1 cellular context compared by ENCODE assay signal in the genomic region with DNA sequence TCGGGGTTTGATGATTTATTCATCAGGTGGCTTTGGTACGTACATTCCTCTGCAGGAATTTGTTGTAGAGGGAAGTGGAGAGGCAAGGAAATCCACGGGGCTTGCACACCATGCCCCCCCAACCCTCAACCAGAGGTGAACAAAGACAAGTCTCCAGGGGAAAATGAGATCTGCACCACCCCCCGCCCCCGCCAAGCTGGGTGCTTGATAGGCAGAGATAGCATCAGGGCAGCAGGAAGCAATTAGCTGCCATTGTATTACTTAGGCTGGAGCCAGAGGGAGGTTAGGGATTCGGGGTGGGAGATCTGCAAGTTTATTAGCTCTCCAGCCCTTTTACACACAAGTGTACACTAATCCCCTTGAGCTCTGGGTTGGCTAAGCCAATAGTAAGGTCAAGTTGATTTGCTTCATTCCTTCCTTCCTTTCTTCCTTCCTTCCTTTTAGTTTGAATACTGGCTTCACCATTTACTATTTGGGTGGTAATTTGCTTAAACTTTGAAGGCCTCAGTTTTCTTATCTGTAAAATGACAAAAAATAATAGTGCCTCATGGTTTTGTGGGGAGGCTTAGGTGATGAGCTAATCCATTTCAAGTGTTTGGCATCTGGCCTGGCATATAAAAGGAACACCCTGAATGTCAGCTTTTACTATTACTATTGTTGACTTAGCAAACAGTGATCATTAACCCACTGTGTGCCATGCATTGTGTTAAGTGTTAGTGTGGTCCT.
A peak's percentile ranks its signal among the peaks of the same experiment; 100 is the strongest.
TF ChIP-seq lines count a peak whose summit lies in the region.

No MANE protein-coding gene starts in this region.

TF ChIP-seq in HEK293, 187 proteins besides CTCF, POLR2A, EP300 and RAD21 (continued from another document and continues in another):
- TF ChIP-seq, protein P1, sequence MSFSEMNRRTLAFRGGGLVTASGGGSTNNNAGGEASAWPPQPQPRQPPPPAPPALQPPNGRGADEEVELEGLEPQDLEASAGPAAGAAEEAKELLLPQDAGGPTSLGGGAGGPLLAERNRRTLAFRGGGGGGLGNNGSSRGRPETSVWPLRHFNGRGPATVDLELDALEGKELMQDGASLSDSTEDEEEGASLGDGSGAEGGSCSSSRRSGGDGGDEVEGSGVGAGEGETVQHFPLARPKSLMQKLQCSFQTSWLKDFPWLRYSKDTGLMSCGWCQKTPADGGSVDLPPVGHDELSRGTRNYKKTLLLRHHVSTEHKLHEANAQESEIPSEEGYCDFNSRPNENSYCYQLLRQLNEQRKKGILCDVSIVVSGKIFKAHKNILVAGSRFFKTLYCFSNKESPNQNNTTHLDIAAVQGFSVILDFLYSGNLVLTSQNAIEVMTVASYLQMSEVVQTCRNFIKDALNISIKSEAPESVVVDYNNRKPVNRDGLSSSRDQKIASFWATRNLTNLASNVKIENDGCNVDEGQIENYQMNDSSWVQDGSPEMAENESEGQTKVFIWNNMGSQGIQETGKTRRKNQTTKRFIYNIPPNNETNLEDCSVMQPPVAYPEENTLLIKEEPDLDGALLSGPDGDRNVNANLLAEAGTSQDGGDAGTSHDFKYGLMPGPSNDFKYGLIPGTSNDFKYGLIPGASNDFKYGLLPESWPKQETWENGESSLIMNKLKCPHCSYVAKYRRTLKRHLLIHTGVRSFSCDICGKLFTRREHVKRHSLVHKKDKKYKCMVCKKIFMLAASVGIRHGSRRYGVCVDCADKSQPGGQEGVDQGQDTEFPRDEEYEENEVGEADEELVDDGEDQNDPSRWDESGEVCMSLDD (tag by site-specific recombination; IDR thresholded peaks at IDR 0.05), result no peak
- TF ChIP-seq, protein P2, sequence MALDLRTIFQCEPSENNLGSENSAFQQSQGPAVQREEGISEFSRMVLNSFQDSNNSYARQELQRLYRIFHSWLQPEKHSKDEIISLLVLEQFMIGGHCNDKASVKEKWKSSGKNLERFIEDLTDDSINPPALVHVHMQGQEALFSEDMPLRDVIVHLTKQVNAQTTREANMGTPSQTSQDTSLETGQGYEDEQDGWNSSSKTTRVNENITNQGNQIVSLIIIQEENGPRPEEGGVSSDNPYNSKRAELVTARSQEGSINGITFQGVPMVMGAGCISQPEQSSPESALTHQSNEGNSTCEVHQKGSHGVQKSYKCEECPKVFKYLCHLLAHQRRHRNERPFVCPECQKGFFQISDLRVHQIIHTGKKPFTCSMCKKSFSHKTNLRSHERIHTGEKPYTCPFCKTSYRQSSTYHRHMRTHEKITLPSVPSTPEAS (tag by site-specific recombination; IDR thresholded peaks at IDR 0.05), result no peak
- TF ChIP-seq HOXA7 (CRISPR knock-in tag; IDR thresholded peaks at IDR 0.05; ENCODE audit: borderline replicate concordance) (no peak), ZNF548 (tag by site-specific recombination; IDR thresholded peaks at IDR 0.05) (no peak), GLIS1 (tag by site-specific recombination; IDR thresholded peaks at IDR 0.05) (peak; percentile 97), ZNF560 (tag by site-specific recombination; IDR thresholded peaks at IDR 0.05; ENCODE audit: borderline replicate concordance) (no peak), ZFHX2 (tag by site-specific recombination; conservative IDR thresholded peaks at IDR 0.05) (peak; percentile 66), ZNF549 (tag by site-specific recombination; IDR thresholded peaks at IDR 0.05) (no peak), ZXDB (tag by site-specific recombination; IDR thresholded peaks at IDR 0.05) (peak; percentile 79), ZNF350 (tag by site-specific recombination; IDR thresholded peaks at IDR 0.05) (no peak), GLIS2 (tag by site-specific recombination; IDR thresholded peaks at IDR 0.05) (peak; percentile 36; the same call in 1 of the 2 replicates), ZBTB7A (tag by site-specific recombination; IDR thresholded peaks at IDR 0.05; ENCODE audit: low read depth) (no peak), ZNF416 (tag by site-specific recombination; IDR thresholded peaks at IDR 0.05) (no peak), SALL2 (tag by site-specific recombination; IDR thresholded peaks at IDR 0.05; ENCODE audit: borderline replicate concordance) (no peak), ZNF221 (tag by site-specific recombination; IDR thresholded peaks at IDR 0.05; ENCODE audit: borderline replicate concordance) (no peak), TRIM28 (IDR thresholded peaks at IDR 0.05; ENCODE audit: borderline replicate concordance, low read length) (peak; percentile 70; the same call in 1 of the 2 replicates), ZNF768 (tag by site-specific recombination; IDR thresholded peaks at IDR 0.05) (no peak), KLF16 (tag by site-specific recombination; IDR thresholded peaks at IDR 0.05) (no peak), ZNF626 (tag by site-specific recombination; IDR thresholded peaks at IDR 0.05) (no peak), ZNF660 (tag by site-specific recombination; IDR thresholded peaks at IDR 0.05) (no peak), ZNF292 (tag by site-specific recombination; IDR thresholded peaks at IDR 0.05; ENCODE audit: borderline replicate concordance, low read depth) (no peak), ZNF561 (tag by site-specific recombination; IDR thresholded peaks at IDR 0.05; ENCODE audit: borderline replicate concordance) (0 out of 2 replicates have a peak, but pooled peaks have one; percentile 13), HOXD13 (CRISPR knock-in tag; IDR thresholded peaks at IDR 0.05; ENCODE audit: borderline replicate concordance) (0 out of 2 replicates have a peak, but pooled peaks have one; percentile 12), ZFP3 (tag by site-specific recombination; IDR thresholded peaks at IDR 0.05; ENCODE audit: low read depth) (0 out of 2 replicates have a peak, but pooled peaks have one; percentile 2), MYNN (tag by site-specific recombination; IDR thresholded peaks at IDR 0.05; ENCODE audit: borderline replicate concordance) (peak; percentile 75), ZNF174 (tag by site-specific recombination; IDR thresholded peaks at IDR 0.05) (no peak), ZSCAN30 (tag by site-specific recombination; IDR thresholded peaks at IDR 0.05) (peak; percentile 35; the same call in 1 of the 2 replicates), KLF1 (tag by site-specific recombination; IDR thresholded peaks at IDR 0.05) (0 out of 2 replicates have a peak, but pooled peaks have one; percentile 31), ZNF747 (tag by site-specific recombination; IDR thresholded peaks at IDR 0.05) (no peak), EGR2 (tag by site-specific recombination; IDR thresholded peaks at IDR 0.05; ENCODE audit: low read depth) (peak; percentile 76), ZNF555 (tag by site-specific recombination; conservative IDR thresholded peaks at IDR 0.05) (no peak), ZNF48 (tag by site-specific recombination; IDR thresholded peaks at IDR 0.05) (no peak), SETDB1 (IDR thresholded peaks at IDR 0.05; ENCODE audit: insufficient read length, low read length) (no peak), YY1 (tag by site-specific recombination; IDR thresholded peaks at IDR 0.05) (peak; percentile 63; the same call in 1 of the 2 replicates), ZNF501 (tag by site-specific recombination; IDR thresholded peaks at IDR 0.05) (0 out of 2 replicates have a peak, but pooled peaks have one; percentile 28), YY2 (tag by site-specific recombination; IDR thresholded peaks at IDR 0.05) (no peak), ZBTB21 (tag by site-specific recombination; IDR thresholded peaks at IDR 0.05) (no peak), ZNF394 (tag by site-specific recombination; IDR thresholded peaks at IDR 0.05; ENCODE audit: borderline replicate concordance) (no peak), BCL11B (tag by site-specific recombination; IDR thresholded peaks at IDR 0.05; ENCODE audit: low read depth) (no peak), ZNF785 (tag by site-specific recombination; IDR thresholded peaks at IDR 0.05) (no peak), ZNF654 (tag by site-specific recombination; IDR thresholded peaks at IDR 0.05; ENCODE audit: low read depth) (no peak), ZNF16 (tag by site-specific recombination; IDR thresholded peaks at IDR 0.05; ENCODE audit: low read depth) (no peak), ZNF600 (tag by site-specific recombination; IDR thresholded peaks at IDR 0.05) (peak; percentile 86), WT1 (tag by site-specific recombination; IDR thresholded peaks at IDR 0.05) (peak; percentile 87), ZNF777 (tag by site-specific recombination; IDR thresholded peaks at IDR 0.05; ENCODE audit: borderline replicate concordance) (no peak)
- TF ChIP-seq, protein P3, sequence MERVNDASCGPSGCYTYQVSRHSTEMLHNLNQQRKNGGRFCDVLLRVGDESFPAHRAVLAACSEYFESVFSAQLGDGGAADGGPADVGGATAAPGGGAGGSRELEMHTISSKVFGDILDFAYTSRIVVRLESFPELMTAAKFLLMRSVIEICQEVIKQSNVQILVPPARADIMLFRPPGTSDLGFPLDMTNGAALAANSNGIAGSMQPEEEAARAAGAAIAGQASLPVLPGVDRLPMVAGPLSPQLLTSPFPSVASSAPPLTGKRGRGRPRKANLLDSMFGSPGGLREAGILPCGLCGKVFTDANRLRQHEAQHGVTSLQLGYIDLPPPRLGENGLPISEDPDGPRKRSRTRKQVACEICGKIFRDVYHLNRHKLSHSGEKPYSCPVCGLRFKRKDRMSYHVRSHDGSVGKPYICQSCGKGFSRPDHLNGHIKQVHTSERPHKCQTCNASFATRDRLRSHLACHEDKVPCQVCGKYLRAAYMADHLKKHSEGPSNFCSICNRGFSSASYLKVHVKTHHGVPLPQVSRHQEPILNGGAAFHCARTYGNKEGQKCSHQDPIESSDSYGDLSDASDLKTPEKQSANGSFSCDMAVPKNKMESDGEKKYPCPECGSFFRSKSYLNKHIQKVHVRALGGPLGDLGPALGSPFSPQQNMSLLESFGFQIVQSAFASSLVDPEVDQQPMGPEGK (tag by site-specific recombination; IDR thresholded peaks at IDR 0.05), result peak; percentile 56; the same call in 1 of the 2 replicates
- TF ChIP-seq, protein P4, sequence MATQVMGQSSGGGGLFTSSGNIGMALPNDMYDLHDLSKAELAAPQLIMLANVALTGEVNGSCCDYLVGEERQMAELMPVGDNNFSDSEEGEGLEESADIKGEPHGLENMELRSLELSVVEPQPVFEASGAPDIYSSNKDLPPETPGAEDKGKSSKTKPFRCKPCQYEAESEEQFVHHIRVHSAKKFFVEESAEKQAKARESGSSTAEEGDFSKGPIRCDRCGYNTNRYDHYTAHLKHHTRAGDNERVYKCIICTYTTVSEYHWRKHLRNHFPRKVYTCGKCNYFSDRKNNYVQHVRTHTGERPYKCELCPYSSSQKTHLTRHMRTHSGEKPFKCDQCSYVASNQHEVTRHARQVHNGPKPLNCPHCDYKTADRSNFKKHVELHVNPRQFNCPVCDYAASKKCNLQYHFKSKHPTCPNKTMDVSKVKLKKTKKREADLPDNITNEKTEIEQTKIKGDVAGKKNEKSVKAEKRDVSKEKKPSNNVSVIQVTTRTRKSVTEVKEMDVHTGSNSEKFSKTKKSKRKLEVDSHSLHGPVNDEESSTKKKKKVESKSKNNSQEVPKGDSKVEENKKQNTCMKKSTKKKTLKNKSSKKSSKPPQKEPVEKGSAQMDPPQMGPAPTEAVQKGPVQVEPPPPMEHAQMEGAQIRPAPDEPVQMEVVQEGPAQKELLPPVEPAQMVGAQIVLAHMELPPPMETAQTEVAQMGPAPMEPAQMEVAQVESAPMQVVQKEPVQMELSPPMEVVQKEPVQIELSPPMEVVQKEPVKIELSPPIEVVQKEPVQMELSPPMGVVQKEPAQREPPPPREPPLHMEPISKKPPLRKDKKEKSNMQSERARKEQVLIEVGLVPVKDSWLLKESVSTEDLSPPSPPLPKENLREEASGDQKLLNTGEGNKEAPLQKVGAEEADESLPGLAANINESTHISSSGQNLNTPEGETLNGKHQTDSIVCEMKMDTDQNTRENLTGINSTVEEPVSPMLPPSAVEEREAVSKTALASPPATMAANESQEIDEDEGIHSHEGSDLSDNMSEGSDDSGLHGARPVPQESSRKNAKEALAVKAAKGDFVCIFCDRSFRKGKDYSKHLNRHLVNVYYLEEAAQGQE (tag by site-specific recombination; IDR thresholded peaks at IDR 0.05), result no peak
- TF ChIP-seq, protein P5, sequence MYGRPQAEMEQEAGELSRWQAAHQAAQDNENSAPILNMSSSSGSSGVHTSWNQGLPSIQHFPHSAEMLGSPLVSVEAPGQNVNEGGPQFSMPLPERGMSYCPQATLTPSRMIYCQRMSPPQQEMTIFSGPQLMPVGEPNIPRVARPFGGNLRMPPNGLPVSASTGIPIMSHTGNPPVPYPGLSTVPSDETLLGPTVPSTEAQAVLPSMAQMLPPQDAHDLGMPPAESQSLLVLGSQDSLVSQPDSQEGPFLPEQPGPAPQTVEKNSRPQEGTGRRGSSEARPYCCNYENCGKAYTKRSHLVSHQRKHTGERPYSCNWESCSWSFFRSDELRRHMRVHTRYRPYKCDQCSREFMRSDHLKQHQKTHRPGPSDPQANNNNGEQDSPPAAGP (tag by site-specific recombination; IDR thresholded peaks at IDR 0.05), result peak; percentile 90
- TF ChIP-seq, protein P6, sequence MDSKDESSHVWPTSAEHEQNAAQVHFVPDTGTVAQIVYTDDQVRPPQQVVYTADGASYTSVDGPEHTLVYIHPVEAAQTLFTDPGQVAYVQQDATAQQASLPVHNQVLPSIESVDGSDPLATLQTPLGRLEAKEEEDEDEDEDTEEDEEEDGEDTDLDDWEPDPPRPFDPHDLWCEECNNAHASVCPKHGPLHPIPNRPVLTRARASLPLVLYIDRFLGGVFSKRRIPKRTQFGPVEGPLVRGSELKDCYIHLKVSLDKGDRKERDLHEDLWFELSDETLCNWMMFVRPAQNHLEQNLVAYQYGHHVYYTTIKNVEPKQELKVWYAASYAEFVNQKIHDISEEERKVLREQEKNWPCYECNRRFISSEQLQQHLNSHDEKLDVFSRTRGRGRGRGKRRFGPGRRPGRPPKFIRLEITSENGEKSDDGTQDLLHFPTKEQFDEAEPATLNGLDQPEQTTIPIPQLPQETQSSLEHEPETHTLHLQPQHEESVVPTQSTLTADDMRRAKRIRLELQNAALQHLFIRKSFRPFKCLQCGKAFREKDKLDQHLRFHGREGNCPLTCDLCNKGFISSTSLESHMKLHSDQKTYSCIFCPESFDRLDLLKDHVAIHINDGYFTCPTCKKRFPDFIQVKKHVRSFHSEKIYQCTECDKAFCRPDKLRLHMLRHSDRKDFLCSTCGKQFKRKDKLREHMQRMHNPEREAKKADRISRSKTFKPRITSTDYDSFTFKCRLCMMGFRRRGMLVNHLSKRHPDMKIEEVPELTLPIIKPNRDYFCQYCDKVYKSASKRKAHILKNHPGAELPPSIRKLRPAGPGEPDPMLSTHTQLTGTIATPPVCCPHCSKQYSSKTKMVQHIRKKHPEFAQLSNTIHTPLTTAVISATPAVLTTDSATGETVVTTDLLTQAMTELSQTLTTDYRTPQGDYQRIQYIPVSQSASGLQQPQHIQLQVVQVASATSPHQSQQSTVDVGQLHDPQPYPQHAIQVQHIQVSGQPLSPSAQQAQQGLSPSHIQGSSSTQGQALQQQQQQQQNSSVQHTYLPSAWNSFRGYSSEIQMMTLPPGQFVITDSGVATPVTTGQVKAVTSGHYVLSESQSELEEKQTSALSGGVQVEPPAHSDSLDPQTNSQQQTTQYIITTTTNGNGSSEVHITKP (tag by site-specific recombination; IDR thresholded peaks at IDR 0.05), result peak; percentile 56
